Comparison of ENCODE assay signal across 9 cellular contexts in genomic region chr9:116153765-116154333, GRCh38. TPM values are rescaled to one million over a fixed set of nuclear protein-coding genes. Genes with fewer than 3 reads are reported as not detected.
A peak's percentile ranks its signal among the peaks of the same experiment; 100 is the strongest.
DNase-seq lines count a peak whose midpoint lies in the region; ATAC-seq and TF ChIP-seq lines count a peak whose summit lies in the region.
"Had no signal": no experiment of that assay in that cellular context is flagged by ENCODE, and none has a peak within 500 bp of the region (broad histone marks: within the 10 kb centered on the region; RNA-seq: fewer than 3 reads in every experiment).

Gene PAPPA (plus strand): TSS chr9:116153791. CDS start chr9:116154173, 382 bp downstream.

- peaks cover 2 to 15% of the 10 kb centered on the region in 2 donors for H3K4me1 ChIP-seq in lung (ENCODE audit: control insufficient read depth in 2 of 2, insufficient read depth in 2 of 2, low read length in 2 of 2)
- H3K4me1 ChIP-seq in thoracic aorta (ENCODE audit: control insufficient read depth in 1 of 2, low read depth in 2 of 2) = peaks cover 0 to 27% of the 10 kb centered on the region in 2 donors

- H3K36me3 ChIP-seq in lung (ENCODE audit: control insufficient read depth in 2 of 2, insufficient read depth in 2 of 2, low read length in 2 of 2) (no peaks in the 10 kb centered on the region), thoracic aorta (no peaks in the 10 kb centered on the region)

- H3K9me3 ChIP-seq in lung (ENCODE audit: control insufficient read depth in 2 of 2, insufficient read depth in 1 of 2, low read length in 1 of 2) = peaks cover 0 to 1% of the 10 kb centered on the region in 2 donors
- H3K9me3 ChIP-seq in thoracic aorta = no peaks in the 10 kb centered on the region

- WGBS in lung, 2 donors = 0 to 2% methylated on average over 11 to 41 of the region's 41 CpGs

- TF ChIP-seq CTCF in coronary artery (IDR thresholded peaks at IDR 0.05) (no peak), lung (IDR thresholded peaks at IDR 0.05; ENCODE audit: control extremely low read depth, extremely low read depth) (no peak), thoracic aorta (IDR thresholded peaks at IDR 0.05) (no peak)

- H3K27ac ChIP-seq in coronary artery (peak within 1 kb of the TSS; percentile 79 to 92), lung (ENCODE audit: low read depth in 1 of 2, low read length in 1 of 2) (peak within 1 kb of the TSS; percentile 46 to 54), thoracic aorta (peak within 1 kb of the TSS; percentile 84 to 86)

- peak in 2 of 3 experiments; percentile 54 to 57 for DNase-seq in NCI-H1417 (lab: John Stamatoyannopoulos, UW)
- DNase-seq in NCI-H1417 treated with DMSO at 0.1 percent for 48 hours (lab: John Stamatoyannopoulos, UW) = no peak
- DNase-seq in coronary artery (ENCODE audit: low spot score) = no peak
- no peak for DNase-seq in lung (ENCODE audit: low spot score)
- DNase-seq in thoracic aorta (ENCODE audit: low spot score) = no peak
- DNase-seq in H4 (ENCODE audit: low spot score) = no peak
- no peak for DNase-seq in GOT3 (lab: John Stamatoyannopoulos, UW)

- H3K27me3 ChIP-seq in lung (ENCODE audit: control insufficient read depth, insufficient read depth) = peaks cover 5% of the 10 kb centered on the region
- H3K27me3 ChIP-seq in thoracic aorta (replicated peaks; ENCODE audit: insufficient read depth) = no peaks in the 10 kb centered on the region

- peak within 1 kb of the TSS; percentile 74 for H3K4me3 ChIP-seq in coronary artery
- H3K4me3 ChIP-seq in lung = peak within 1 kb of the TSS; percentile 60
- peak within 1 kb of the TSS; percentile 81 for H3K4me3 ChIP-seq in thoracic aorta

- ATAC-seq in lung (ENCODE audit: insufficient read depth, low FRiP score) = no peak
- ATAC-seq in thoracic aorta (ENCODE audit: insufficient number of reproducible peaks, low FRiP score, low read depth) = no peak
- no peak for ATAC-seq in HG03097 (IDR thresholded peaks at IDR 0.05; ENCODE audit: low FRiP score, unreplicated experiment)

RNA-seq across cellular contexts. Expression of gene PAPPA, which starts in this region (rescaled TPM):
- 1 to 10 TPM; 4.6 to 6.7 TPM for total RNA-seq in lung
- polyA plus RNA-seq in lung = 1 to 10 TPM in 1 of 2 donors, under 1 TPM in 1; 0.45 to 2.7 TPM
- 10 to 100 TPM in 1 of 2 donors, 1 to 10 TPM in 1; 7.4 to 17.4 TPM for total RNA-seq in thoracic aorta
- total RNA-seq in H4 (2014; rRNA removed; shearing (Covaris generic)) = 0.37 and 0.39 TPM in 2 replicates
- total RNA-seq: T-helper 2 cell treated with Interferon-gamma antibody and Interleukin-4, amounts not matched to agents 100 ng/mL and 5 ng/mL, for 36 hours had no signal

Comparison
In these comparisons a context has a peak if more than half of its experiments do, and no peak if none do; other contexts are left out.
1. DNase-seq: peak in NCI-H1417 (2 of 3); none in NCI-H1417 treated with DMSO at 0.1 percent for 48 hours (single experiment), coronary artery (single experiment), lung (single experiment), thoracic aorta (single experiment), H4 (single experiment) and GOT3 (single experiment).
2. Peak in every context shown above with its lines, with median percentiles within 50 percentile points of each other: H3K27ac ChIP-seq and H3K4me3 ChIP-seq.